9 cellular contexts compared by ENCODE assay signal in genomic region chr5:142095651-142096330, GRCh38. TPM values are rescaled to one million over a fixed set of nuclear protein-coding genes. Genes with fewer than 3 reads are reported as not detected.
DNase-seq lines count a peak whose midpoint lies in the region.
"Had no signal": no experiment of that assay in that cellular context is flagged by ENCODE, and none has a peak within 500 bp of the region (broad histone marks: within the 10 kb centered on the region; RNA-seq: fewer than 3 reads in every experiment).

No MANE protein-coding gene starts in this region.

- H3K4me1 ChIP-seq in CD8-positive, alpha-beta memory T cell (ENCODE audit: insufficient read depth, low read length) = peaks cover 52% of the 10 kb centered on the region
- peaks cover 28% of the 10 kb centered on the region for H3K4me1 ChIP-seq in effector memory CD4-positive, alpha-beta T cell (ENCODE audit: control insufficient read depth, insufficient read depth, low read length, poor library complexity, severe bottlenecking)
- no peaks in the 10 kb centered on the region for H3K4me1 ChIP-seq in SJCRH30

- H3K9me3 Mint-ChIP-seq in CD8-positive, alpha-beta memory T cell = no peaks in the 10 kb centered on the region

- H3K27me3 Mint-ChIP-seq in CD8-positive, alpha-beta memory T cell = no peaks in the 10 kb centered on the region

- no peaks in the 10 kb centered on the region for H3K27me3 ChIP-seq in CD8-positive, alpha-beta memory T cell (ENCODE audit: insufficient read depth, low read length, poor library complexity, severe bottlenecking)
- H3K27me3 ChIP-seq in effector memory CD4-positive, alpha-beta T cell (replicated peaks; ENCODE audit: control insufficient read depth, insufficient read depth, low read length, poor library complexity, severe bottlenecking) = no peaks in the 10 kb centered on the region
- no peaks in the 10 kb centered on the region for H3K27me3 ChIP-seq in SJCRH30

- peak overlapping the region in 6 of 7 donors; percentile 33 to 67 (median 60) for H3K4me3 Mint-ChIP-seq in CD8-positive, alpha-beta memory T cell

- peaks cover 31 to 49% (median 37%) of the 10 kb centered on the region in 3 donors for H3K4me1 Mint-ChIP-seq in CD8-positive, alpha-beta memory T cell

- no peaks in the 10 kb centered on the region for H3K9me3 ChIP-seq in CD8-positive, alpha-beta memory T cell (ENCODE audit: low read length)
- no peaks in the 10 kb centered on the region for H3K9me3 ChIP-seq in effector memory CD4-positive, alpha-beta T cell (ENCODE audit: control insufficient read depth, low read length)
- H3K9me3 ChIP-seq in SJCRH30 (replicated peaks) = no peaks in the 10 kb centered on the region

- peak; percentile 55 to 94 (median 85) for DNase-seq in CD8-positive, alpha-beta memory T cell
- DNase-seq in activated CD4-positive, alpha-beta T cell treated with anti-CD3 and anti-CD28 coated beads, Interleukin-2, amount 50 U/mL, for 48 hours = peak; percentile 82 to 88
- peak; percentile 68 to 79 (median 70) for DNase-seq in effector memory CD4-positive, alpha-beta T cell
- peak; percentile 71 for DNase-seq in stimulated activated CD4-positive, alpha-beta T cell treated with anti-CD3 and anti-CD28 coated beads, Interleukin-4, amount 100 ng/mL, for 1 hour
- DNase-seq in cerebellar cortex (ENCODE audit: low spot score) = no peak
- no peak for DNase-seq in NK-92 treated with Interleukin-12 subunit alpha and Interleukin-12 subunit beta, amount 100 ng/mL, for 24 hours (lab: John Stamatoyannopoulos, UW)
- DNase-seq in dermis blood vessel endothelial cell = no peak
- DNase-seq in SJCRH30 = no peak
- DNase-seq: NCI-H226 had no signal

- POLR2A ChIA-PET in CD8-positive, alpha-beta memory T cell (lab: Charles Lee) = interaction anchor here (0.9 to 2.2 kb wide), 3 partner anchors 13 to 127 kb away, joined by 3 to 21 read pairs (median 4); partner anchors contain the start of genes NDFIP1 and RNF14

- peak overlapping the region; percentile 81 to 96 (median 93) for H3K27ac Mint-ChIP-seq in CD8-positive, alpha-beta memory T cell

- CTCF ChIA-PET in CD8-positive, alpha-beta memory T cell (lab: Charles Lee) = interaction anchor here (1.0 to 3.1 kb wide), 5 partner anchors 12 to 80 kb away, joined by 3 to 13 read pairs (median 5); no protein-coding TSS in a partner anchor

- no peaks in the 10 kb centered on the region for H3K36me3 ChIP-seq in CD8-positive, alpha-beta memory T cell (ENCODE audit: insufficient read depth, low read length)
- no peaks in the 10 kb centered on the region for H3K36me3 ChIP-seq in effector memory CD4-positive, alpha-beta T cell (ENCODE audit: control insufficient read depth, insufficient read depth, low read length)
- no peaks in the 10 kb centered on the region for H3K36me3 ChIP-seq in SJCRH30

- H3K4me3 ChIP-seq in CD8-positive, alpha-beta memory T cell (ENCODE audit: low read length) = peak overlapping the region; percentile 50
- H3K4me3 ChIP-seq in effector memory CD4-positive, alpha-beta T cell (ENCODE audit: insufficient read depth, low read depth, low read length, poor library complexity, severe bottlenecking) = no peak overlapping the region
- H3K4me3 ChIP-seq in SJCRH30 = no peak overlapping the region

- no peaks in the 10 kb centered on the region for H3K36me3 Mint-ChIP-seq in CD8-positive, alpha-beta memory T cell

- H3K27ac ChIP-seq in CD8-positive, alpha-beta memory T cell (ENCODE audit: low read depth, low read length) = peak overlapping the region; percentile 47
- H3K27ac ChIP-seq in effector memory CD4-positive, alpha-beta T cell (ENCODE audit: insufficient read depth, low read length, poor library complexity, severe bottlenecking) = peak overlapping the region; percentile 88
- H3K27ac ChIP-seq in SJCRH30 = no peak overlapping the region

RNA-seq across cellular contexts. Expression of gene NDFIP1, which starts 12.8 kb away (rescaled TPM):
- 10 to 100 TPM; 81.3 to 84.4 TPM for total RNA-seq in CD8-positive, alpha-beta memory T cell
- 58.3 TPM for polyA plus RNA-seq in CD8-positive, alpha-beta memory T cell
- 57.7 and 72.1 TPM in 2 replicates for total RNA-seq in dermis blood vessel endothelial cell
- 22.2 and 22.6 TPM in 2 replicates for total RNA-seq in SJCRH30 (2014; rRNA removed; shearing (Covaris generic))

Comparison
In these comparisons a context has a peak if more than half of its experiments do, and no peak if none do; other contexts are left out.
1. DNase-seq: peak in CD8-positive, alpha-beta memory T cell (5 of 5), activated CD4-positive, alpha-beta T cell treated with anti-CD3 and anti-CD28 coated beads, Interleukin-2, amount 50 U/mL, for 48 hours (2 of 2), effector memory CD4-positive, alpha-beta T cell (3 of 3) and stimulated activated CD4-positive, alpha-beta T cell treated with anti-CD3 and anti-CD28 coated beads, Interleukin-4, amount 100 ng/mL, for 1 hour (single experiment); none in cerebellar cortex (single experiment), NK-92 treated with Interleukin-12 subunit alpha and Interleukin-12 subunit beta, amount 100 ng/mL, for 24 hours (single experiment), dermis blood vessel endothelial cell (single experiment) and SJCRH30 (0 of 2).